ENCODE assay signal across 25 cellular contexts in the genomic region with DNA sequence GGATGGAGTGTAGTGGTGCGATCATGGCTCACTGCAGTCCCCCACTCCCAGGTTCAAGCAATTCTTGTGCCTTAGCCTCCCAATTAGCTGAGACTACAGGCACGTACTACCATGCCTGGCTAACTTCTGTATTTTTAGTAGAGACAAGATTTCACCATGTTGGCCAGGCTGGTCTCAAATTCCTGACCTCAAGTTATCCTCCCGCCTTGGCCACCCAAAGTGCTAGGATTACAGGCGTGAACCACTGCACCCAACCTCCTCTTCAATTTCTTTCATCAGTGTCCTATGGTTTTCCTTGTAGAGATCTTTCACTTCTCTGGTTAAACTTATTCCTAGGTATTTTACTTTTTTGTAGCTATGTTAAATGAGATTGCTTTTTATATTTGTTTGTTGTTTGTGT.
"Had no signal": no experiment of that assay in that cellular context is flagged by ENCODE, and none has a peak within 500 bp of the region (broad histone marks: within the 10 kb centered on the region; RNA-seq: fewer than 3 reads in every experiment).

No MANE protein-coding gene starts in this region.

- H3K27ac ChIP-seq: brain microvascular endothelial cell, cardiac muscle cell, Peyer's patch, SK-N-MC, VCaP had no signal

- DNase-seq: activated CD4-positive, alpha-beta memory T cell treated with anti-CD3 and anti-CD28 coated beads, Interleukin-2, amount 10 ng/mL, durations not matched to agents 7 days and 5 days; activated CD4-positive, alpha-beta T cell treated with anti-CD3 and anti-CD28 coated beads for 36 hours; activated CD4-positive, alpha-beta T cell treated with anti-CD3 and anti-CD28 coated beads, Interleukin-2, amount 50 U/mL, for 1 hour; activated gamma-delta T cell treated with Interleukin-2 at 50 U/mL for 16 hours; activated naive CD4-positive, alpha-beta T cell treated with anti-CD3 and anti-CD28 coated beads, Interleukin-2, amount 10 ng/mL, durations not matched to agents 7 days and 5 days; activated naive CD8-positive, alpha-beta T cell treated with anti-CD3 and anti-CD28 coated beads for 36 hours; activated T-cell treated with anti-CD3 and anti-CD28 coated beads for 4 hours; activated T-cell treated with anti-CD3 and anti-CD28 coated beads, Interleukin-2, amount 50 U/mL, for 48 hours; brain microvascular endothelial cell; Kasumi-1; NCI-H1105 treated with DMSO at 0.1 percent for 48 hours; NCI-H1436 treated with DMSO at 0.1 percent for 48 hours; NCI-H187; NCI-H2081 treated with DMSO at 0.1 percent for 48 hours; NCI-H446; NCI-H524; Peyer's patch; SIG-M5; T-cell; T-helper 2 cell; T1000 had no signal

- ATAC-seq: activated CD4-positive, alpha-beta T cell treated with anti-CD3 and anti-CD28 coated beads for 36 hours; activated T-helper 17 cell treated with anti-CD3 and anti-CD28 coated beads, Interleukin-2, amount 50 U/mL, for 72 hours; T-cell had no signal

- H3K4me1 ChIP-seq: Peyer's patch had no signal

- H3K4me3 ChIP-seq: cardiac muscle cell, Peyer's patch, SK-N-MC had no signal

- H3K27me3 ChIP-seq: brain microvascular endothelial cell, cardiac muscle cell, Peyer's patch had no signal

- H3K36me3 ChIP-seq: brain microvascular endothelial cell, cardiac muscle cell, Peyer's patch had no signal

- H3K9me3 ChIP-seq: Peyer's patch had no signal
